8 cellular contexts compared by ENCODE assay signal in genomic region chr12:15982471-15982870, GRCh38.
DNase-seq lines count a peak whose midpoint lies in the region; ATAC-seq, FAIRE-seq and TF ChIP-seq lines count a peak whose summit lies in the region.

No MANE protein-coding gene starts in this region.

- ATAC-seq in K562: no peak
- ATAC-seq in GM19324 (IDR thresholded peaks at IDR 0.05; ENCODE audit: low FRiP score, unreplicated experiment): no peak
- no peak for ATAC-seq in HG03025 (IDR thresholded peaks at IDR 0.05; ENCODE audit: low FRiP score, unreplicated experiment)
- no peak for ATAC-seq in HG03565 (IDR thresholded peaks at IDR 0.05; ENCODE audit: unreplicated experiment)

- H3K9ac ChIP-seq in KMS-11 (no peak overlapping the region), K562 (ENCODE audit: insufficient read depth in 1 of 2, low read depth in 2 of 2, low read length in 2 of 2) (no peak overlapping the region), liver (ENCODE audit: low read depth in 1 of 2, low read length in 2 of 2) (no peak overlapping the region)

- no peaks in the 10 kb centered on the region for H3K9me3 ChIP-seq in K562 (replicated peaks; ENCODE audit: control insufficient read depth, insufficient read depth, low read depth, low read length)
- H3K9me3 ChIP-seq in liver (ENCODE audit: control insufficient read depth in 4 of 4, low read length in 3 of 4): no peaks in the 10 kb centered on the region

- TF ChIP-seq CTCF in BJ (IDR thresholded peaks at IDR 0.05; ENCODE audit: insufficient read depth, low read depth, low read length) (peak; percentile 67), KMS-11 (conservative IDR thresholded peaks at IDR 0.05; ENCODE audit: low read depth, low read length) (0 out of 2 replicates have a peak, but pooled peaks have one; percentile 23), K562 (IDR thresholded peaks at IDR 0.05 in 2 of 3, conservative IDR thresholded peaks at IDR 0.05 in 1 of 3; ENCODE audit: insufficient read depth in 2 of 3, low read depth in 1 of 3, low read length in 3 of 3) (peak in 1 of 3 experiments; percentile 40; a peak in 2 of 6 replicates), liver (IDR thresholded peaks at IDR 0.05; ENCODE audit: low read depth, low read length, missing input control) (peak; percentile 63)

- FAIRE-seq in K562 (lab: Jason Lieb, UNC): no peak

- peak; percentile 20 to 61 for TF ChIP-seq RAD21 in K562 (CRISPR knock-in tag; conservative IDR thresholded peaks at IDR 0.05 in 1 of 2, IDR thresholded peaks at IDR 0.05 in 1 of 2)
- peak; percentile 83 to 85 for TF ChIP-seq RAD21 in liver (IDR thresholded peaks at IDR 0.05)

- H3K79me2 ChIP-seq in KMS-11 (ENCODE audit: insufficient read depth, low read depth): no peaks in the 10 kb centered on the region
- no peaks in the 10 kb centered on the region for H3K79me2 ChIP-seq in K562 (ENCODE audit: control insufficient read depth, insufficient read depth, low read length)

- H3K27me3 ChIP-seq in BJ (ENCODE audit: control insufficient read depth, insufficient read depth, low read length) (no peaks in the 10 kb centered on the region), KMS-11 (ENCODE audit: insufficient read depth, low read depth) (no peaks in the 10 kb centered on the region), K562 (ENCODE audit: control insufficient read depth in 2 of 2, insufficient read depth in 2 of 2, low read length in 2 of 2) (no peaks in the 10 kb centered on the region), liver (ENCODE audit: control insufficient read depth in 4 of 4, insufficient read depth in 4 of 4, low read length in 3 of 4) (no peaks in the 10 kb centered on the region)

- intact Hi-C loops in K562 (cut with micrococcal nuclease): loop anchor here (10.0 kb wide), 1 partner anchor 382 kb away; no protein-coding TSS in a partner anchor

- no peaks in the 10 kb centered on the region for H3K36me3 ChIP-seq in BJ (ENCODE audit: control insufficient read depth, insufficient read depth, low read length)
- H3K36me3 ChIP-seq in KMS-11 (ENCODE audit: insufficient read depth): no peaks in the 10 kb centered on the region
- H3K36me3 ChIP-seq in K562 (ENCODE audit: control insufficient read depth, insufficient read depth, low read length): no peaks in the 10 kb centered on the region
- H3K36me3 ChIP-seq in liver (ENCODE audit: control insufficient read depth in 4 of 4, insufficient read depth in 3 of 4, low read depth in 1 of 4, low read length in 3 of 4): no peaks in the 10 kb centered on the region

- no TSS peak for BruUV-seq in K562 (replicated peaks; lab: Mats Ljungman, UMichigan)

- in situ Hi-C loops in K562 (cut with MboI): no loop called here

- WGBS in K562 (ENCODE audit: insufficient coverage, low coverage, missing lambda C conversion rate): 4% methylated on average over 3 of the region's 3 CpGs
- WGBS in liver: 49% methylated on average over 3 of the region's 3 CpGs

- H3K4me3 ChIP-seq in BJ (ENCODE audit: low read depth, low read length) (no peak overlapping the region), KMS-11 (IDR thresholded peaks at IDR 0.05; ENCODE audit: insufficient read depth, low read depth, low read length) (no peak overlapping the region), K562 (no peak overlapping the region), liver (ENCODE audit: low read depth in 1 of 3, low read length in 3 of 3) (no peak overlapping the region)

- H4K20me1 ChIP-seq in KMS-11 (ENCODE audit: insufficient read depth) (no peaks in the 10 kb centered on the region), K562 (replicated peaks; ENCODE audit: control insufficient read depth, insufficient read depth, low read length) (no peaks in the 10 kb centered on the region)

- H3K4me1 ChIP-seq in KMS-11 (ENCODE audit: low read depth, poor library complexity, severe bottlenecking): no peaks in the 10 kb centered on the region
- no peaks in the 10 kb centered on the region for H3K4me1 ChIP-seq in K562 (replicated peaks in 1 of 2; ENCODE audit: control insufficient read depth in 2 of 2, insufficient read depth in 2 of 2, low read length in 2 of 2)
- peaks cover 3 to 29% (median 26%) of the 10 kb centered on the region in 4 donors for H3K4me1 ChIP-seq in liver (ENCODE audit: control insufficient read depth in 4 of 4, insufficient read depth in 4 of 4, low read length in 3 of 4)

- H2AFZ ChIP-seq in KMS-11 (ENCODE audit: low read depth) (no peak overlapping the region), K562 (ENCODE audit: low read depth, low read length) (no peak overlapping the region)

- POLR2A ChIA-PET in BJ (lab: Charles Lee): no interaction called here
- POLR2A ChIA-PET in K562 (lab: Yijun Ruan, JAX): no interaction called here

- TF ChIP-seq POLR2A in K562 (conservative IDR thresholded peaks at IDR 0.05): no peak

- TF ChIP-seq EP300 in K562 (IDR thresholded peaks at IDR 0.05; ENCODE audit: low read length): no peak

- no peak overlapping the region for H3K4me2 ChIP-seq in KMS-11
- no peak overlapping the region for H3K4me2 ChIP-seq in K562 (ENCODE audit: insufficient read depth, low read length)

- no peaks in the 10 kb centered on the region for H3K9me1 ChIP-seq in K562 (ENCODE audit: control insufficient read depth, insufficient read depth, low read length)

- H3K27ac ChIP-seq in KMS-11 (no peak overlapping the region), K562 (ENCODE audit: extremely low read depth, low read depth, low read length) (no peak overlapping the region), liver (ENCODE audit: low read depth in 1 of 2, low read length in 2 of 2) (no peak overlapping the region), substantia nigra (ENCODE audit: low read depth, low read length, poor library complexity, severe bottlenecking) (no peak overlapping the region)

- DNase-seq in BJ (ENCODE audit: low read depth): no peak
- no peak for DNase-seq in K562 (ENCODE audit: extremely low read depth in 1 of 4, low spot score in 3 of 4)
- no peak for DNase-seq in substantia nigra (lab: John Stamatoyannopoulos, UW)

- CTCF ChIA-PET in BJ (lab: Yijun Ruan, JAX): interaction anchor here (0.6 to 2.3 kb wide), 14 partner anchors 14 to 1666 kb away, joined by 3 to 5 read pairs (median 3); no protein-coding TSS in a partner anchor
- CTCF ChIA-PET in K562 (lab: Yijun Ruan, JAX; ENCODE audit: low intra/inter-chr PET ratio): no interaction called here

TF ChIP-seq in K562, 482 proteins besides CTCF, POLR2A, EP300 and RAD21 (continues in another document):
- TF ChIP-seq ZNF23 (CRISPR knock-in tag; IDR thresholded peaks at IDR 0.05): no peak
- no peak for TF ChIP-seq MEIS2 (IDR thresholded peaks at IDR 0.05; ENCODE audit: partially characterized antibody)
- no peak for TF ChIP-seq HMBOX1 (IDR thresholded peaks at IDR 0.05)
- TF ChIP-seq BACH1 (tag; IDR thresholded peaks at IDR 0.05): no peak
- no peak for TF ChIP-seq CBFA2T2 (conservative IDR thresholded peaks at IDR 0.05)
- no peak for TF ChIP-seq SRSF7 (optimal IDR thresholded peaks at IDR 0.05; ENCODE audit: low read depth, low read length)
- TF ChIP-seq TCF15 (CRISPR knock-in tag; IDR thresholded peaks at IDR 0.05): no peak
- TF ChIP-seq HOXB6 (CRISPR knock-in tag; IDR thresholded peaks at IDR 0.05; ENCODE audit: borderline replicate concordance): no peak
- TF ChIP-seq MYNN (IDR thresholded peaks at IDR 0.05): no peak
- no peak for TF ChIP-seq MYNN (CRISPR knock-in tag; IDR thresholded peaks at IDR 0.05)

TF ChIP-seq in liver, 16 proteins besides CTCF, POLR2A, EP300 and RAD21:
- TF ChIP-seq JUND (IDR thresholded peaks at IDR 0.05) (no peak), GABPA (IDR thresholded peaks at IDR 0.05 in 1 of 2, conservative IDR thresholded peaks at IDR 0.05 in 1 of 2) (no peak), HNF4G (IDR thresholded peaks at IDR 0.05) (no peak), REST (IDR thresholded peaks at IDR 0.05) (no peak), YY1 (IDR thresholded peaks at IDR 0.05) (no peak), MAX (IDR thresholded peaks at IDR 0.05) (no peak), FOXA2 (IDR thresholded peaks at IDR 0.05) (no peak), EGR1 (IDR thresholded peaks at IDR 0.05; ENCODE audit: low read depth in 2 of 2) (no peak), FOXA1 (IDR thresholded peaks at IDR 0.05) (no peak), TAF1 (conservative IDR thresholded peaks at IDR 0.05) (no peak)
